ENCODE assay signal across 21 cellular contexts in genomic region chrX:45300638-45301037, GRCh38.
DNase-seq lines count a peak whose midpoint lies in the region; ATAC-seq, FAIRE-seq and TF ChIP-seq lines count a peak whose summit lies in the region.
"Had no signal": no experiment of that assay in that cellular context is flagged by ENCODE, and none has a peak within 500 bp of the region (broad histone marks: within the 10 kb centered on the region; RNA-seq: fewer than 3 reads in every experiment).

No MANE protein-coding gene starts in this region.

- peaks cover 3% of the 10 kb centered on the region for H3K4me1 Mint-ChIP-seq in astrocyte (ENCODE audit: low read depth, unreplicated experiment)
- no peaks in the 10 kb centered on the region for H3K4me1 Mint-ChIP-seq in natural killer cell
- H3K4me1 Mint-ChIP-seq: CD4-positive, alpha-beta memory T cell; H9 had no signal

- no peaks in the 10 kb centered on the region for H3K36me3 ChIP-seq in Loucy (ENCODE audit: insufficient read depth, low read length)
- no peaks in the 10 kb centered on the region for H3K36me3 ChIP-seq in astrocyte (ENCODE audit: insufficient read depth, low read length)
- no peaks in the 10 kb centered on the region for H3K36me3 ChIP-seq in small intestine (ENCODE audit: control insufficient read depth in 2 of 2, insufficient read depth in 2 of 2, low read length in 2 of 2)

- no peaks in the 10 kb centered on the region for H3K27me3 ChIP-seq in Loucy (ENCODE audit: insufficient read depth, low read length, poor library complexity, severe bottlenecking)
- no peaks in the 10 kb centered on the region for H3K27me3 ChIP-seq in astrocyte (ENCODE audit: insufficient read depth, low read length)
- H3K27me3 ChIP-seq in small intestine (ENCODE audit: control insufficient read depth in 2 of 2, insufficient read depth in 2 of 2, low read length in 2 of 2): no peaks in the 10 kb centered on the region

- H3K4me1 ChIP-seq in Loucy (ENCODE audit: insufficient read depth, low read length, poor library complexity, severe bottlenecking): peaks cover 8% of the 10 kb centered on the region
- no peaks in the 10 kb centered on the region for H3K4me1 ChIP-seq in astrocyte (ENCODE audit: insufficient read depth, low read length)
- H3K4me1 ChIP-seq in small intestine (ENCODE audit: control insufficient read depth in 2 of 2, insufficient read depth in 1 of 2, low read depth in 1 of 2, low read length in 1 of 2): no peaks in the 10 kb centered on the region

- ATAC-seq in HG03521 (IDR thresholded peaks at IDR 0.05; ENCODE audit: unreplicated experiment) (no peak), natural killer cell (no peak)
- ATAC-seq: HepG2 had no signal

- H3K27ac Mint-ChIP-seq in astrocyte (ENCODE audit: unreplicated experiment): no peak overlapping the region
- no peak overlapping the region for H3K27ac Mint-ChIP-seq in natural killer cell
- H3K27ac Mint-ChIP-seq: CD4-positive, alpha-beta memory T cell; H9 had no signal

- H3K36me3 Mint-ChIP-seq in astrocyte (ENCODE audit: low read depth, unreplicated experiment): no peaks in the 10 kb centered on the region
- H3K36me3 Mint-ChIP-seq in natural killer cell: no peaks in the 10 kb centered on the region
- H3K36me3 Mint-ChIP-seq: CD4-positive, alpha-beta memory T cell had no signal

- peak; percentile 83 for FAIRE-seq in astrocyte (lab: Jason Lieb, UNC)
- FAIRE-seq in small intestine (lab: Jason Lieb, UNC): no peak
- FAIRE-seq: G401.6, GM19239, HepG2, HTR-8/SVneo had no signal

- H3K27ac ChIP-seq in astrocyte (ENCODE audit: low read depth, low read length): no peak overlapping the region
- H3K27ac ChIP-seq in small intestine (ENCODE audit: low read depth in 1 of 2, low read length in 1 of 2): no peak overlapping the region

- peak; percentile 31 for DNase-seq in NCI-H82 (lab: John Stamatoyannopoulos, UW)
- DNase-seq in NCI-H82 treated with DMSO at 0.1 percent for 48 hours (lab: John Stamatoyannopoulos, UW; ENCODE audit: unreplicated experiment): no peak
- DNase-seq in astrocyte (ENCODE audit: low read depth): no peak
- DNase-seq in small intestine: peak; percentile 3
- no peak for DNase-seq in NOMO-1 treated with DMSO at 0.1 percent for 48 hours (lab: John Stamatoyannopoulos, UW; ENCODE audit: unreplicated experiment)
- DNase-seq in natural killer cell: no peak
- DNase-seq: 8988T; ACHN; C1 segment of cervical spinal cord; CD4-positive, alpha-beta memory T cell; DMS153; DMS79 treated with DMSO at 0.1 percent for 48 hours; EL; GOT3; H9 had no signal

- no peaks in the 10 kb centered on the region for H3K9me3 ChIP-seq in Loucy (ENCODE audit: insufficient read depth, low read depth, low read length)
- H3K9me3 ChIP-seq in astrocyte (ENCODE audit: insufficient read depth, low read depth, low read length): no peaks in the 10 kb centered on the region
- H3K9me3 ChIP-seq in small intestine (ENCODE audit: control insufficient read depth, low read depth): no peaks in the 10 kb centered on the region

- H2AFZ ChIP-seq in Loucy (ENCODE audit: low read length): 0 out of 2 replicates have a peak overlapping the region, but pooled peaks have one; percentile 27
- no peak overlapping the region for H2AFZ ChIP-seq in astrocyte (ENCODE audit: low read depth, low read length)

- H3K79me2 ChIP-seq in Loucy (ENCODE audit: insufficient read depth, low read length) (no peaks in the 10 kb centered on the region), astrocyte (ENCODE audit: insufficient read depth, low read length) (no peaks in the 10 kb centered on the region)

- H3K4me3 Mint-ChIP-seq in astrocyte (ENCODE audit: unreplicated experiment): no peak overlapping the region
- H3K4me3 Mint-ChIP-seq in natural killer cell: no peak overlapping the region
- H3K4me3 Mint-ChIP-seq: CD4-positive, alpha-beta memory T cell; H9 had no signal

- H3K4me2 ChIP-seq in Loucy (ENCODE audit: low read depth, low read length, poor library complexity, severe bottlenecking): no peak overlapping the region
- H3K4me2 ChIP-seq in astrocyte (ENCODE audit: low read length): no peak overlapping the region

- WGBS in small intestine, 3 donors: 90 to 96% (median 92%) methylated on average over 2 of the region's 2 CpGs

- intact Hi-C loops in natural killer cell (cut with micrococcal nuclease): no loop called here

- no peak overlapping the region for H3K9ac ChIP-seq in Loucy (ENCODE audit: low read depth, low read length, poor library complexity, severe bottlenecking)
- H3K9ac ChIP-seq in astrocyte (ENCODE audit: low read length): no peak overlapping the region

- H3K27me3 Mint-ChIP-seq in astrocyte (ENCODE audit: low read depth, unreplicated experiment) (no peaks in the 10 kb centered on the region), natural killer cell (ENCODE audit: low read depth in 2 of 2) (peaks cover 4 to 10% of the 10 kb centered on the region in 2 donors)

- H4K20me1 ChIP-seq in Loucy (ENCODE audit: insufficient read depth, low read length, poor library complexity, severe bottlenecking): no peaks in the 10 kb centered on the region
- no peaks in the 10 kb centered on the region for H4K20me1 ChIP-seq in astrocyte (ENCODE audit: insufficient read depth, low read length)

- H3K4me3 ChIP-seq in Loucy (ENCODE audit: low read length, poor library complexity, severe bottlenecking) (no peak overlapping the region), astrocyte (ENCODE audit: insufficient read depth, low read depth, low read length) (no peak overlapping the region), small intestine (ENCODE audit: low read depth in 1 of 2, low read length in 2 of 2) (no peak overlapping the region)

- H3K9me2 ChIP-seq in Loucy (replicated peaks; ENCODE audit: low read depth, low read length): no peaks in the 10 kb centered on the region

- H3K9me3 Mint-ChIP-seq in astrocyte (ENCODE audit: unreplicated experiment) (no peaks in the 10 kb centered on the region), natural killer cell (no peaks in the 10 kb centered on the region)

- TF ChIP-seq CTCF in Loucy (conservative IDR thresholded peaks at IDR 0.05; ENCODE audit: low read length): no peak
- no peak for TF ChIP-seq CTCF in astrocyte (IDR thresholded peaks at IDR 0.05; ENCODE audit: insufficient read depth, low read depth, low read length)
- TF ChIP-seq CTCF in natural killer cell (IDR thresholded peaks at IDR 0.05): no peak

- no peaks in the 10 kb centered on the region for H3F3A ChIP-seq in Loucy (ENCODE audit: low read depth)

Comparison
In these comparisons a context has a peak if more than half of its experiments do, and no peak if none do; other contexts are left out.
1. DNase-seq: peak in NCI-H82 (single experiment) and small intestine (single experiment); none in NCI-H82 treated with DMSO at 0.1 percent for 48 hours (single experiment), astrocyte (single experiment), NOMO-1 treated with DMSO at 0.1 percent for 48 hours (single experiment) and natural killer cell (single experiment).